1 cellular context compared by ENCODE assay signal in the genomic region with DNA sequence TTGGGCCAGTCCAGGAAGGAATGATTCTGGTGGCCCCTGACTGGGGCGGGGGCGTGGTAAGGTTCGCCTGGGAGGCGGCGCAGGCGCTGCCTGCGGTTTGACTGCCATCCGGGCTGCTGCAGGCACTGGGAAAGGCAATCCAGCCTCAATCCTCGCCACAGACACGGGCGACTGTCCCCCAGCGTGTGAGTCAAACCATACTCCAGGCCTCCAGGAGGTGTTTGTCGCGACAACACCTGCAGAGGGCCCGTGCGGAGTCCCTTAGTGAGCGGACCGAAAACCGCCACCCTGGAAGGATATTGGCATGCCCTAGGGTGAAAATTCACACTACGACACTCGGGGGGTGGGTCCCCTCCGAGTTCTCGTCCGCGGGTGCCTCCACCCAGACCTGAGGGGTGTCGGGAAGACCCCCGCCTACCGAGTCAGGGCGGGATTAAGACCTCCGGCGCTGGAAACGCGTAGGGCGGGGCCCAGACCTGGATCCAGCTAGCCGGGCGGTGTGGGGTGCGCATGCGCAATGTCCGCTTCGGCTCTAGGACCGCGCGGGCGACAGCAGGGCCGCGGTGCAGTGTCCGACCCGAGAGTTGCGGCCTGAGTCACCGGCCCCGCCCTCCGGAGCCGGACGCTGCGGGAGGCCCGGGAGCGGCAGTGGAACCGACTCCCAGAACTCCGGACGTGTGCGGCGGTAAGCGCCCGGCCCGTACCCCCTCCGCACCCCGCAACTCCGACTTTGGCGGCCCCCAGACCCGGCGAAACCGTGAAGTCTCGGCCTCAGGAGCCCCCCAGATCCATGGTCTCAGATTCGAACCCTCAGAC.
TF ChIP-seq lines count a peak whose summit lies in the region.

TSS of gene CAPNS1 (plus strand) at position 594 of the 816 bp plus-strand sequence. CDS start 946 bp downstream, outside the sequence.

TF ChIP-seq in K562, 482 proteins besides CTCF, POLR2A, EP300 and RAD21 (continued from another document and continues in another):
- TF ChIP-seq MXD1 (CRISPR knock-in tag; IDR thresholded peaks at IDR 0.05; ENCODE audit: borderline replicate concordance, poor library complexity, severe bottlenecking) (no peak), ZNF384 (IDR thresholded peaks at IDR 0.05; ENCODE audit: low read depth, low read length) (no peak), NRF1 (conservative IDR thresholded peaks at IDR 0.05 in 1 of 2, IDR thresholded peaks at IDR 0.05 in 1 of 2) (peak; percentile 98), ETV5 (CRISPR knock-in tag; IDR thresholded peaks at IDR 0.05; ENCODE audit: low read depth) (peak; percentile 81), WHSC1 (IDR thresholded peaks at IDR 0.05; ENCODE audit: low read length) (no peak), BMI1 (IDR thresholded peaks at IDR 0.05; ENCODE audit: low read length) (no peak), E2F8 (IDR thresholded peaks at IDR 0.05; ENCODE audit: low read depth, partially characterized antibody) (no peak), POLR2B (IDR thresholded peaks at IDR 0.05; ENCODE audit: low read depth, partially characterized antibody) (peak; percentile 79), ZNF785 (CRISPR knock-in tag; IDR thresholded peaks at IDR 0.05) (no peak), FOSL1 (tag; conservative IDR thresholded peaks at IDR 0.05) (peak; percentile 95), ZC3H4 (CRISPR knock-in tag; IDR thresholded peaks at IDR 0.05; ENCODE audit: borderline replicate concordance) (no peak), SMC3 (conservative IDR thresholded peaks at IDR 0.05; ENCODE audit: insufficient read depth, low read depth, low read length) (0 out of 2 replicates have a peak, but pooled peaks have one; percentile 9), ARHGAP35 (IDR thresholded peaks at IDR 0.05; ENCODE audit: partially characterized antibody) (no peak), SMAD4 (CRISPR knock-in tag; conservative IDR thresholded peaks at IDR 0.05) (peak; percentile 79), NFYB (IDR thresholded peaks at IDR 0.05; ENCODE audit: extremely low read depth, insufficient read length) (no peak), EWSR1 (IDR thresholded peaks at IDR 0.05; ENCODE audit: borderline replicate concordance, low read depth, partially characterized antibody) (no peak), NCOR1 (IDR thresholded peaks at IDR 0.05) (no peak), ZSCAN32 (CRISPR knock-in tag; IDR thresholded peaks at IDR 0.05) (no peak), SMAD2 (IDR thresholded peaks at IDR 0.05; ENCODE audit: low read depth, low read length) (no peak), RCOR1 (IDR thresholded peaks at IDR 0.05; ENCODE audit: borderline replicate concordance in 1 of 2, low read depth in 2 of 2, low read length in 2 of 2) (peak in 1 of 2 experiments; percentile 24; a peak in 1 of 4 replicates), NONO (IDR thresholded peaks at IDR 0.05; ENCODE audit: low read depth in 2 of 2, low read length in 1 of 2) (peak in 1 of 2 experiments; percentile 64; a peak in 1 of 4 replicates), MTA1 (IDR thresholded peaks at IDR 0.05; ENCODE audit: borderline replicate concordance) (peak; percentile 66), ZBTB49 (CRISPR knock-in tag; IDR thresholded peaks at IDR 0.05; ENCODE audit: borderline replicate concordance) (no peak), RBM15 (IDR thresholded peaks at IDR 0.05; ENCODE audit: insufficient read depth, low read length) (no peak), ID3 (CRISPR knock-in tag; IDR thresholded peaks at IDR 0.05) (no peak), ID3 (tag; IDR thresholded peaks at IDR 0.05) (0 out of 2 replicates have a peak, but pooled peaks have one; percentile 46), HSF4 (CRISPR knock-in tag; IDR thresholded peaks at IDR 0.05; ENCODE audit: borderline replicate concordance) (no peak), ZFP36 (IDR thresholded peaks at IDR 0.05; ENCODE audit: low read depth, low read length, partially characterized antibody) (peak; percentile 29), NFIC (IDR thresholded peaks at IDR 0.05) (peak; percentile 30; the same call in 1 of the 2 replicates), SRF (CRISPR knock-in tag; IDR thresholded peaks at IDR 0.05) (no peak; a peak in 1 of 4 replicates), NFIX (CRISPR knock-in tag; IDR thresholded peaks at IDR 0.05; ENCODE audit: low read depth) (no peak)
- TF ChIP-seq, protein P1, sequence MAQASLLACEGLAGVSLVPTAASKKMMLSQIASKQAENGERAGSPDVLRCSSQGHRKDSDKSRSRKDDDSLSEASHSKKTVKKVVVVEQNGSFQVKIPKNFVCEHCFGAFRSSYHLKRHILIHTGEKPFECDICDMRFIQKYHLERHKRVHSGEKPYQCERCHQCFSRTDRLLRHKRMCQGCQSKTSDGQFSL (CRISPR knock-in tag; IDR thresholded peaks at IDR 0.05), result no peak
- TF ChIP-seq, protein P1 (tag; IDR thresholded peaks at IDR 0.05), result no peak
- TF ChIP-seq, protein P2, sequence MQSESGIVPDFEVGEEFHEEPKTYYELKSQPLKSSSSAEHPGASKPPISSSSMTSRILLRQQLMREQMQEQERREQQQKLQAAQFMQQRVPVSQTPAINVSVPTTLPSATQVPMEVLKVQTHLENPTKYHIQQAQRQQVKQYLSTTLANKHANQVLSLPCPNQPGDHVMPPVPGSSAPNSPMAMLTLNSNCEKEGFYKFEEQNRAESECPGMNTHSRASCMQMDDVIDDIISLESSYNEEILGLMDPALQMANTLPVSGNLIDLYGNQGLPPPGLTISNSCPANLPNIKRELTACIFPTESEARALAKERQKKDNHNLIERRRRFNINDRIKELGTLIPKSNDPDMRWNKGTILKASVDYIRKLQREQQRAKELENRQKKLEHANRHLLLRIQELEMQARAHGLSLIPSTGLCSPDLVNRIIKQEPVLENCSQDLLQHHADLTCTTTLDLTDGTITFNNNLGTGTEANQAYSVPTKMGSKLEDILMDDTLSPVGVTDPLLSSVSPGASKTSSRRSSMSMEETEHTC (IDR thresholded peaks at IDR 0.05), result no peak
- TF ChIP-seq, protein P3, sequence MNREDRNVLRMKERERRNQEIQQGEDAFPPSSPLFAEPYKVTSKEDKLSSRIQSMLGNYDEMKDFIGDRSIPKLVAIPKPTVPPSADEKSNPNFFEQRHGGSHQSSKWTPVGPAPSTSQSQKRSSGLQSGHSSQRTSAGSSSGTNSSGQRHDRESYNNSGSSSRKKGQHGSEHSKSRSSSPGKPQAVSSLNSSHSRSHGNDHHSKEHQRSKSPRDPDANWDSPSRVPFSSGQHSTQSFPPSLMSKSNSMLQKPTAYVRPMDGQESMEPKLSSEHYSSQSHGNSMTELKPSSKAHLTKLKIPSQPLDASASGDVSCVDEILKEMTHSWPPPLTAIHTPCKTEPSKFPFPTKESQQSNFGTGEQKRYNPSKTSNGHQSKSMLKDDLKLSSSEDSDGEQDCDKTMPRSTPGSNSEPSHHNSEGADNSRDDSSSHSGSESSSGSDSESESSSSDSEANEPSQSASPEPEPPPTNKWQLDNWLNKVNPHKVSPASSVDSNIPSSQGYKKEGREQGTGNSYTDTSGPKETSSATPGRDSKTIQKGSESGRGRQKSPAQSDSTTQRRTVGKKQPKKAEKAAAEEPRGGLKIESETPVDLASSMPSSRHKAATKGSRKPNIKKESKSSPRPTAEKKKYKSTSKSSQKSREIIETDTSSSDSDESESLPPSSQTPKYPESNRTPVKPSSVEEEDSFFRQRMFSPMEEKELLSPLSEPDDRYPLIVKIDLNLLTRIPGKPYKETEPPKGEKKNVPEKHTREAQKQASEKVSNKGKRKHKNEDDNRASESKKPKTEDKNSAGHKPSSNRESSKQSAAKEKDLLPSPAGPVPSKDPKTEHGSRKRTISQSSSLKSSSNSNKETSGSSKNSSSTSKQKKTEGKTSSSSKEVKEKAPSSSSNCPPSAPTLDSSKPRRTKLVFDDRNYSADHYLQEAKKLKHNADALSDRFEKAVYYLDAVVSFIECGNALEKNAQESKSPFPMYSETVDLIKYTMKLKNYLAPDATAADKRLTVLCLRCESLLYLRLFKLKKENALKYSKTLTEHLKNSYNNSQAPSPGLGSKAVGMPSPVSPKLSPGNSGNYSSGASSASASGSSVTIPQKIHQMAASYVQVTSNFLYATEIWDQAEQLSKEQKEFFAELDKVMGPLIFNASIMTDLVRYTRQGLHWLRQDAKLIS (CRISPR knock-in tag; IDR thresholded peaks at IDR 0.05), result peak; percentile 78
- TF ChIP-seq, protein P4, sequence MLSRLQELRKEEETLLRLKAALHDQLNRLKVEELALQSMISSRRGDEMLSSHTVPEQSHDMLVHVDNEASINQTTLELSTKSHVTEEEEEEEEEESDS (CRISPR knock-in tag; IDR thresholded peaks at IDR 0.05), result no peak
- TF ChIP-seq, protein P5, sequence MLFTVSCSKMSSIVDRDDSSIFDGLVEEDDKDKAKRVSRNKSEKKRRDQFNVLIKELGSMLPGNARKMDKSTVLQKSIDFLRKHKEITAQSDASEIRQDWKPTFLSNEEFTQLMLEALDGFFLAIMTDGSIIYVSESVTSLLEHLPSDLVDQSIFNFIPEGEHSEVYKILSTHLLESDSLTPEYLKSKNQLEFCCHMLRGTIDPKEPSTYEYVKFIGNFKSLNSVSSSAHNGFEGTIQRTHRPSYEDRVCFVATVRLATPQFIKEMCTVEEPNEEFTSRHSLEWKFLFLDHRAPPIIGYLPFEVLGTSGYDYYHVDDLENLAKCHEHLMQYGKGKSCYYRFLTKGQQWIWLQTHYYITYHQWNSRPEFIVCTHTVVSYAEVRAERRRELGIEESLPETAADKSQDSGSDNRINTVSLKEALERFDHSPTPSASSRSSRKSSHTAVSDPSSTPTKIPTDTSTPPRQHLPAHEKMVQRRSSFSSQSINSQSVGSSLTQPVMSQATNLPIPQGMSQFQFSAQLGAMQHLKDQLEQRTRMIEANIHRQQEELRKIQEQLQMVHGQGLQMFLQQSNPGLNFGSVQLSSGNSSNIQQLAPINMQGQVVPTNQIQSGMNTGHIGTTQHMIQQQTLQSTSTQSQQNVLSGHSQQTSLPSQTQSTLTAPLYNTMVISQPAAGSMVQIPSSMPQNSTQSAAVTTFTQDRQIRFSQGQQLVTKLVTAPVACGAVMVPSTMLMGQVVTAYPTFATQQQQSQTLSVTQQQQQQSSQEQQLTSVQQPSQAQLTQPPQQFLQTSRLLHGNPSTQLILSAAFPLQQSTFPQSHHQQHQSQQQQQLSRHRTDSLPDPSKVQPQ (CRISPR knock-in tag; IDR thresholded peaks at IDR 0.05; ENCODE audit: borderline replicate concordance), result no peak
